Comparison of ENCODE assay signal across 8 cellular contexts in genomic region chr19:9309139-9309973, GRCh38. TPM values are rescaled to one million over a fixed set of nuclear protein-coding genes. Genes with fewer than 3 reads are reported as not detected.
DNase-seq lines count a peak whose midpoint lies in the region; ATAC-seq and TF ChIP-seq lines count a peak whose summit lies in the region.

Gene ZNF699, minus strand, starts transcription at chr19:9309838. Its CDS starts 4,719 bp downstream, at chr19:9305119.

- peak within 1 kb of the TSS; percentile 97 to 98 for H3K4me3 Mint-ChIP-seq in CD14-positive monocyte
- H3K4me3 Mint-ChIP-seq in activated CD4-positive, alpha-beta memory T cell treated with anti-CD3 and anti-CD28 coated beads, Interleukin-2, amount 10 ng/mL, durations not matched to agents 7 days and 5 days, result peak within 1 kb of the TSS; percentile 83

- no peaks in the 10 kb centered on the region for H3K27me3 ChIP-seq in lower lobe of right lung (ENCODE audit: low read depth)

- H3K27ac Mint-ChIP-seq in CD14-positive monocyte, result peak within 1 kb of the TSS; percentile 96 to 99 (median 98)
- H3K27ac Mint-ChIP-seq in activated CD4-positive, alpha-beta memory T cell treated with anti-CD3 and anti-CD28 coated beads, Interleukin-2, amount 10 ng/mL, durations not matched to agents 7 days and 5 days, result peak within 1 kb of the TSS; percentile 92

- peaks cover 19% of the 10 kb centered on the region for H3K4me1 Mint-ChIP-seq in CD14-positive monocyte
- H3K4me1 Mint-ChIP-seq in activated CD4-positive, alpha-beta memory T cell treated with anti-CD3 and anti-CD28 coated beads, Interleukin-2, amount 10 ng/mL, durations not matched to agents 7 days and 5 days, result peaks cover 21% of the 10 kb centered on the region

- POLR2A ChIA-PET in activated CD4-positive, alpha-beta memory T cell treated with anti-CD3 and anti-CD28 coated beads, Interleukin-2, amount 10 ng/mL, durations not matched to agents 7 days and 5 days (lab: Charles Lee), result interaction anchor here (0.8 to 3.7 kb wide), 5 partner anchors 9 to 489 kb away, joined by 3 to 15 read pairs (median 3); partner anchors contain the start of genes ZNF266, ZNF559 and ZNF846

- no peak for TF ChIP-seq CTCF in CD14-positive monocyte (IDR thresholded peaks at IDR 0.05)
- no peak for TF ChIP-seq CTCF in lower lobe of right lung (IDR thresholded peaks at IDR 0.05)

- ATAC-seq in GM19397 (IDR thresholded peaks at IDR 0.05; ENCODE audit: unreplicated experiment) (peak; percentile 91), HG03565 (IDR thresholded peaks at IDR 0.05; ENCODE audit: unreplicated experiment) (peak; percentile 81), lower lobe of right lung (peak; percentile 99)

- peaks cover 19% of the 10 kb centered on the region for H3K4me1 ChIP-seq in lower lobe of right lung

- H3K27me3 Mint-ChIP-seq in CD14-positive monocyte (ENCODE audit: low read depth in 3 of 3), result peaks cover 1 to 4% (median 2%) of the 10 kb centered on the region in 3 donors
- no peaks in the 10 kb centered on the region for H3K27me3 Mint-ChIP-seq in activated CD4-positive, alpha-beta memory T cell treated with anti-CD3 and anti-CD28 coated beads, Interleukin-2, amount 10 ng/mL, durations not matched to agents 7 days and 5 days

- peak within 1 kb of the TSS; percentile 99 for H3K27ac ChIP-seq in lower lobe of right lung

- intact Hi-C loops in CD14-positive monocyte (cut with micrococcal nuclease), result loop anchor here (1.0 to 10.0 kb wide), 4 partner anchors 14 to 165 kb away; partner anchors contain the start of genes ZNF317 (in 1 of the 2) and ZNF559 (in 1 of the 2)
- intact Hi-C loops in lower lobe of right lung (cut with DNase I), result no loop called here

- H3K36me3 ChIP-seq in lower lobe of right lung, result peaks cover 6% of the 10 kb centered on the region

- H3K4me3 ChIP-seq in lower lobe of right lung, result peak within 1 kb of the TSS; percentile 91

- DNase-seq in CD14-positive monocyte (ENCODE audit: low spot score) (peak; percentile 98), NCI-H748 treated with DMSO at 0.1 percent for 48 hours (lab: John Stamatoyannopoulos, UW) (peak; percentile 96), ecto neural progenitor cell (ENCODE audit: low spot score) (peak; percentile 97), lower lobe of right lung (peak; percentile 99)
- DNase-seq in activated CD4-positive, alpha-beta memory T cell treated with anti-CD3 and anti-CD28 coated beads, Interleukin-2, amount 10 ng/mL, durations not matched to agents 7 days and 5 days, result peak; percentile 99
- DNase-seq in stimulated activated CD4-positive, alpha-beta T cell treated with anti-CD3 and anti-CD28 coated beads, TNF-alpha, amount 100 ng/mL, for 1 hour (ENCODE audit: low read depth in 3 of 3, low spot score in 1 of 3), result peak; percentile 93 to 97 (median 97)

- CTCF ChIA-PET in activated CD4-positive, alpha-beta memory T cell treated with anti-CD3 and anti-CD28 coated beads, Interleukin-2, amount 10 ng/mL, durations not matched to agents 7 days and 5 days (lab: Charles Lee), result interaction anchor here (0.7 to 1.7 kb wide), 5 partner anchors 15 to 486 kb away, joined by 3 to 6 read pairs (median 5); no protein-coding TSS in a partner anchor

- H3K9me3 Mint-ChIP-seq in CD14-positive monocyte, result peaks cover 19 to 49% (median 45%) of the 10 kb centered on the region in 7 donors
- peaks cover 39% of the 10 kb centered on the region for H3K9me3 Mint-ChIP-seq in activated CD4-positive, alpha-beta memory T cell treated with anti-CD3 and anti-CD28 coated beads, Interleukin-2, amount 10 ng/mL, durations not matched to agents 7 days and 5 days

- peaks cover 9 to 39% of the 10 kb centered on the region in 2 donors for H3K36me3 Mint-ChIP-seq in CD14-positive monocyte
- peaks cover 29% of the 10 kb centered on the region for H3K36me3 Mint-ChIP-seq in activated CD4-positive, alpha-beta memory T cell treated with anti-CD3 and anti-CD28 coated beads, Interleukin-2, amount 10 ng/mL, durations not matched to agents 7 days and 5 days (ENCODE audit: low read depth)

- H3K9me3 ChIP-seq in lower lobe of right lung, result no peaks in the 10 kb centered on the region

RNA-seq across cellular contexts. Expression of gene ZNF699, which starts in this region (rescaled TPM):
- polyA plus RNA-seq in CD14-positive monocyte, result 10 to 100 TPM in 1 of 2 donors, 1 to 10 TPM in 1; 5.6 to 18.5 TPM
- 10 to 100 TPM; 10.7 to 11.7 TPM for total RNA-seq in activated CD4-positive, alpha-beta memory T cell treated with anti-CD3 and anti-CD28 coated beads, Interleukin-2, amount 10 ng/mL, durations not matched to agents 7 days and 5 days
- 9.0 TPM for total RNA-seq in lower lobe of right lung

Comparison
In these comparisons a context has a peak if more than half of its experiments do, and no peak if none do; other contexts are left out.
1. Peak in every context shown above with its lines: DNase-seq, ATAC-seq, H3K4me3 ChIP-seq and H3K27ac ChIP-seq.